Comparison of ENCODE assay signal across 8 cellular contexts in the genomic region with DNA sequence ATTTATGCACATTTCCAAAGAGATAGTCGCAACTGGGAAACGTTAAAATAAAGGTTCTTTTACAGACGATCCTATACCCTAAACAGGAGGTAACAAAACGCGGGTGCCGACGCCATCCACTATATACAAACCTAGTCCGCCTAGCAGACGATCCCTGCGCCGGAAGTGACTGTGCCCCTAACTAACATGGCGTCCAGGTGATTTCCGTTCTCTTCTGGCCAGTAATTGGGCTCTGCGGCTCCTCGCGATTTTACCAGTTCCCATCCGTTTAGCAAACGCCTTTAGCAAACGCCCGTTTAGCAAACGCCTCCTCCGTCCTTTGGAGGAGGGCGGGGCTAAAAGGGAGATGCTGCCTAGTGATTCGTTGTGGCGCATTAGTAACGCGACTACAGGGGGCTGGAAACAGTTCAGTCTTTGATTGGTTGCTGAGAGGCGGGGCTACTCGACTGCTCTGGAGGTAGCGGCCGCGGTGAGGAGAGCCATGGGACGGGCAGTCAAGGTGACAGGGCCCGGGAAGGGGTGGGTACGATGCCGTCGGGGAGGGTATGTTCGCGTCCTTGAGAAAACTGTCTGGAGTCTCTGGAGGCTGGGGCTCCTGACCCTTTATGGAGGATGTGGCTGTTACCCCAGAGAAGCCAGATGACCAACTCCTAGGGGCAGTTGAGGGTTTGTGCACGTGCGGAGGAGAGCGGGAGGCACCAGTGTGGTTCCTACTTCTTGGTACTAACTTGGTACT. TPM values are rescaled to one million over a fixed set of nuclear protein-coding genes. Genes with fewer than 3 reads are reported as not detected.
DNase-seq lines count a peak whose midpoint lies in the region; ATAC-seq lines count a peak whose summit lies in the region.

Gene LYRM7 (plus strand): TSS at position 405 of the 736 bp plus-strand sequence. CDS start 77 bp downstream, at position 482.

- peak; percentile 96 for ATAC-seq in HG03442 (IDR thresholded peaks at IDR 0.05; ENCODE audit: unreplicated experiment)
- ATAC-seq in activated CD4-positive, alpha-beta T cell treated with anti-CD3 and anti-CD28 coated beads for 36 hours, result peak; percentile 96

- H3K4me3 Mint-ChIP-seq in activated CD4-positive, alpha-beta T cell treated with anti-CD3 and anti-CD28 coated beads for 36 hours, result peak within 1 kb of the TSS; percentile 95

- H3K4me1 Mint-ChIP-seq in activated CD4-positive, alpha-beta T cell treated with anti-CD3 and anti-CD28 coated beads for 36 hours, result peaks cover 34% of the 10 kb centered on the region

- H3K36me3 Mint-ChIP-seq in activated CD4-positive, alpha-beta T cell treated with anti-CD3 and anti-CD28 coated beads for 36 hours (ENCODE audit: low read depth), result peaks cover 8% of the 10 kb centered on the region

- H3K27ac ChIP-seq in cingulate gyrus (ENCODE audit: low read depth, low read length), result peak within 1 kb of the TSS; percentile 62

- DNase-seq in Ammon's horn (ENCODE audit: low spot score), result peak; percentile 99
- peak; percentile 74 for DNase-seq in GM19238 (ENCODE audit: insufficient read length, low spot score)
- DNase-seq in NCI-H524 (lab: John Stamatoyannopoulos, UW), result peak; percentile 98 to 99
- DNase-seq in activated CD4-positive, alpha-beta T cell treated with anti-CD3 and anti-CD28 coated beads for 36 hours, result peak; percentile 97
- peak; percentile 100 for DNase-seq in kidney glomerular epithelial cell (lab: John Stamatoyannopoulos, UW)
- DNase-seq in stimulated activated CD4-positive, alpha-beta T cell treated with anti-CD3 and anti-CD28 coated beads, Interleukin-1b, Interleukin-23, amount 100 ng/mL, for 1 hour (ENCODE audit: low read depth in 2 of 2), result peak; percentile 76 to 90

- POLR2A ChIA-PET in activated CD4-positive, alpha-beta T cell treated with anti-CD3 and anti-CD28 coated beads for 36 hours (lab: Charles Lee), result interaction anchor here (0.6 to 1.0 kb wide), 3 partner anchors 92 to 642 kb away, joined by 3 to 4 read pairs (median 4); no protein-coding TSS in a partner anchor

- peak within 1 kb of the TSS; percentile 93 for H3K27ac Mint-ChIP-seq in activated CD4-positive, alpha-beta T cell treated with anti-CD3 and anti-CD28 coated beads for 36 hours

- intact Hi-C loops in activated CD4-positive, alpha-beta T cell treated with anti-CD3 and anti-CD28 coated beads for 36 hours (cut with DNase I, micrococcal nuclease), result loop anchor here (1.0 to 5.0 kb wide), 7 partner anchors 38 to 852 kb away; partner anchors contain the start of genes CDC42SE2 (in 1 of the 2), FNIP1 (in 1 of the 2) and RAPGEF6 (in 1 of the 2)

- no peaks in the 10 kb centered on the region for H3K27me3 Mint-ChIP-seq in activated CD4-positive, alpha-beta T cell treated with anti-CD3 and anti-CD28 coated beads for 36 hours

- CTCF ChIA-PET in activated CD4-positive, alpha-beta T cell treated with anti-CD3 and anti-CD28 coated beads for 36 hours (lab: Charles Lee), result interaction anchor here (2.0 kb wide), 1 partner anchor 95 kb away, joined by 5 read pairs; no protein-coding TSS in a partner anchor

- no peaks in the 10 kb centered on the region for H3K9me3 Mint-ChIP-seq in activated CD4-positive, alpha-beta T cell treated with anti-CD3 and anti-CD28 coated beads for 36 hours (ENCODE audit: low read depth)

RNA-seq across cellular contexts. Expression of gene LYRM7, which starts in this region (rescaled TPM):
- 10 to 100 TPM; 16.0 to 20.7 TPM for total RNA-seq in activated CD4-positive, alpha-beta T cell treated with anti-CD3 and anti-CD28 coated beads for 36 hours

Comparison
In these comparisons a context has a peak if more than half of its experiments do, and no peak if none do; other contexts are left out.
1. Peak in every context shown above with its lines: DNase-seq, ATAC-seq and H3K27ac ChIP-seq.